In the genomic region with DNA sequence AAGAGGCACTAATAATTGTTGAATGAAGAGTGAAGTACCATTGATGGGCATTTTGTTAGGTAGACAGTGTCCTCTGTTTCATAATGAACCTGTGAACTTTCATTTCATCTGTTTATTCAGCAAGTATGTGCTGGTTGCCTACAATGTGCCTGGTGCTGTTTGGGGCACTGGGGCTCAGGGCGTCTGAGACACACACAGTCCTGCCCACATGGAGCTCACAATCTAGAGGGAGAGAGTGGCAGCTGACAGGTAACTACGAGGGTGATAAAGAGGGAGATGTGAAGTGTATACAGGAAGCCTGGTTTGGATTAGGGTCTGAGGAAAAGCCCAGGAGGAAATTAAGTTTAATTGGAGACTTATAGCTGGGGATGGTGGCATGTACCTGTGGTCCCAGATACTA, we compare ENCODE assay signal across 25 cellular contexts. TPM values are rescaled to one million over a fixed set of nuclear protein-coding genes. Genes with fewer than 3 reads are reported as not detected.
DNase-seq lines count a peak whose midpoint lies in the region; ATAC-seq, FAIRE-seq and TF ChIP-seq lines count a peak whose summit lies in the region.
"Had no signal": no experiment of that assay in that cellular context is flagged by ENCODE, and none has a peak within 500 bp of the region (broad histone marks: within the 10 kb centered on the region; RNA-seq: fewer than 3 reads in every experiment).

No MANE protein-coding gene starts in this region.

- H3K36me3 ChIP-seq in HepG2 (replicated peaks in 1 of 2; ENCODE audit: control insufficient read depth in 1 of 2, insufficient read depth in 2 of 2, low read length in 2 of 2): no peaks in the 10 kb centered on the region
- no peaks in the 10 kb centered on the region for H3K36me3 ChIP-seq in right lobe of liver
- H3K36me3 ChIP-seq in H1 (ENCODE audit: control insufficient read depth in 2 of 4, insufficient read depth in 4 of 4, low read length in 3 of 4): no peaks in the 10 kb centered on the region
- H3K36me3 ChIP-seq in osteoblast (ENCODE audit: insufficient read depth, low read length): no peaks in the 10 kb centered on the region
- H3K36me3 ChIP-seq: BE2C had no signal

- H2BK12ac ChIP-seq in H1 (ENCODE audit: low read depth, low read length): 0 out of 2 replicates have a peak overlapping the region, but pooled peaks have one; percentile 32

- no peak overlapping the region for H3K4ac ChIP-seq in H1 (replicated peaks; ENCODE audit: insufficient read length, low read depth, low read length)

- H4K91ac ChIP-seq in H1 (replicated peaks; ENCODE audit: insufficient read length, low read length): no peak overlapping the region

- no peaks in the 10 kb centered on the region for H3K9me3 ChIP-seq in HepG2 (ENCODE audit: low read length)
- no peaks in the 10 kb centered on the region for H3K9me3 ChIP-seq in right lobe of liver
- no peaks in the 10 kb centered on the region for H3K9me3 ChIP-seq in H1 (ENCODE audit: insufficient read depth in 2 of 2, low read depth in 1 of 2, low read length in 1 of 2)
- H3K9me3 ChIP-seq in osteoblast (ENCODE audit: low read depth, low read length): no peaks in the 10 kb centered on the region
- H3K9me3 ChIP-seq: BE2C had no signal

- in situ Hi-C loops in HepG2 (cut with HindIII; ENCODE audit: extremely low pct_ligation_motif_present, low pct_unique_long_range_greater_than_20kb): no loop called here

- H2BK15ac ChIP-seq in H1 (ENCODE audit: low read length): no peak overlapping the region; the same call in 1 of the 2 replicates

- H4K5ac ChIP-seq in H1 (ENCODE audit: insufficient read length, low read depth, low read length): no peak overlapping the region

- H3K9ac ChIP-seq in HepG2 (ENCODE audit: insufficient read depth, low read depth, low read length): peak overlapping the region; percentile 22; the same call in 1 of the 2 replicates
- H3K9ac ChIP-seq in H1 (replicated peaks in 1 of 4; ENCODE audit: extremely low read depth in 1 of 4, low read depth in 3 of 4, low read length in 3 of 4): no peak overlapping the region
- H3K9ac ChIP-seq: GM23248, KMS-11 had no signal

- BruUV-seq in HepG2 (replicated peaks; lab: Mats Ljungman, UMichigan): no TSS peak

- ATAC-seq in HepG2 (peak; percentile 20), right lobe of liver (no peak), GM21423 (IDR thresholded peaks at IDR 0.05; ENCODE audit: unreplicated experiment) (no peak)
- ATAC-seq: SK-N-SH treated with all-trans-retinoic acid at 6 μM for 48 hours had no signal

- TF ChIP-seq EP300 in HepG2 (IDR thresholded peaks at IDR 0.05; ENCODE audit: low read depth in 2 of 2, low read length in 2 of 2) (no peak), HepG2 (CRISPR knock-in tag; IDR thresholded peaks at IDR 0.05; ENCODE audit: borderline replicate concordance) (no peak), H1 (IDR thresholded peaks at IDR 0.05; ENCODE audit: borderline replicate concordance in 1 of 2, low read depth in 2 of 2, low read length in 2 of 2) (no peak)

- no peak overlapping the region for H3K14ac ChIP-seq in H1 (ENCODE audit: insufficient read length)

- peaks cover 2 to 8% of the 10 kb centered on the region in 2 experiments; a peak in 2 of 5 replicates for H3K27me3 ChIP-seq in HepG2 (ENCODE audit: control insufficient read depth in 1 of 2, insufficient read depth in 2 of 2, low read length in 2 of 2)
- H3K27me3 ChIP-seq in right lobe of liver: no peaks in the 10 kb centered on the region
- H3K27me3 ChIP-seq in H1 (replicated peaks in 1 of 4; ENCODE audit: control insufficient read depth in 3 of 4, extremely low read depth in 1 of 4, insufficient read depth in 3 of 4, low read length in 3 of 4): no peaks in the 10 kb centered on the region
- H3K27me3 ChIP-seq in osteoblast (ENCODE audit: insufficient read depth, low read length): no peaks in the 10 kb centered on the region
- H3K27me3 ChIP-seq: BE2C had no signal

- no peak overlapping the region for H3K18ac ChIP-seq in H1 (ENCODE audit: extremely low read depth, low read length)

- H3K4me3 ChIP-seq in HepG2 (replicated peaks in 1 of 3; ENCODE audit: insufficient read depth in 1 of 3, low read depth in 2 of 3, low read length in 3 of 3): no peak overlapping the region
- no peak overlapping the region for H3K4me3 ChIP-seq in right lobe of liver
- H3K4me3 ChIP-seq in H1 (ENCODE audit: extremely low read depth in 1 of 4, insufficient read depth in 2 of 4, low read depth in 3 of 4, low read length in 4 of 4): no peak overlapping the region
- H3K4me3 ChIP-seq in osteoblast (ENCODE audit: insufficient read depth, low read length): no peak overlapping the region
- H3K4me3 ChIP-seq: GM23248 had no signal

- H2AFZ ChIP-seq in HepG2 (ENCODE audit: low read length): peak overlapping the region; percentile 51
- no peak overlapping the region for H2AFZ ChIP-seq in H1 (ENCODE audit: low read length)
- no peak overlapping the region for H2AFZ ChIP-seq in osteoblast (ENCODE audit: low read length)
- H2AFZ ChIP-seq: GM23248 had no signal

- TF ChIP-seq CTCF in HepG2 (CRISPR knock-in tag; IDR thresholded peaks at IDR 0.05): no peak
- no peak for TF ChIP-seq CTCF in right lobe of liver (IDR thresholded peaks at IDR 0.05)
- TF ChIP-seq CTCF in H1 (IDR thresholded peaks at IDR 0.05; ENCODE audit: control extremely low read depth in 1 of 3, insufficient read depth in 1 of 3, low read depth in 1 of 3, low read length in 3 of 3): no peak
- TF ChIP-seq CTCF in osteoblast (IDR thresholded peaks at IDR 0.05; ENCODE audit: extremely low read depth, low read depth, low read length): no peak

- TF ChIP-seq POLR2A in HepG2 (IDR thresholded peaks at IDR 0.05; ENCODE audit: insufficient read depth in 1 of 2, low read depth in 2 of 2, low read length in 2 of 2) (no peak), right lobe of liver (IDR thresholded peaks at IDR 0.05) (no peak), H1 (IDR thresholded peaks at IDR 0.05; ENCODE audit: control extremely low read depth in 1 of 2, low read depth in 2 of 2, low read length in 2 of 2) (no peak)

- H2BK20ac ChIP-seq in H1 (ENCODE audit: low read length): no peak overlapping the region

- H3K23me2 ChIP-seq in H1 (ENCODE audit: low read depth, low read length): no peaks in the 10 kb centered on the region

- no peak overlapping the region for H2AK5ac ChIP-seq in H1 (ENCODE audit: low read depth, low read length)

- H3K23ac ChIP-seq in H1 (ENCODE audit: insufficient read length): no peak overlapping the region

- H3K4me1 ChIP-seq in HepG2 (ENCODE audit: insufficient read depth, low read length): peaks cover 77% of the 10 kb centered on the region
- H3K4me1 ChIP-seq in right lobe of liver: peaks cover 0 to under 1% (median 0%) of the 10 kb centered on the region in 4 donors
- H3K4me1 ChIP-seq in H1 (replicated peaks in 1 of 4; ENCODE audit: control insufficient read depth in 3 of 4, insufficient read depth in 4 of 4, low read length in 3 of 4): peaks cover 0 to 16% (median 5%) of the 10 kb centered on the region in 4 experiments; a peak in 4 of 7 replicates
- peaks cover 16% of the 10 kb centered on the region for H3K4me1 ChIP-seq in osteoblast (ENCODE audit: insufficient read depth, low read length)
- H3K4me1 ChIP-seq: BE2C had no signal

- no peak for DNase-seq in HepG2 (ENCODE audit: low spot score)
- DNase-seq in right lobe of liver: no peak
- no peak for DNase-seq in H1 (ENCODE audit: low read depth in 1 of 2, low spot score in 2 of 2)
- peak; percentile 57 for DNase-seq in osteoblast (ENCODE audit: insufficient read length, low spot score, missing footprints)
- no peak for DNase-seq in NCI-H2081 (lab: John Stamatoyannopoulos, UW)
- no peak for DNase-seq in DMS53 (lab: John Stamatoyannopoulos, UW)
- DNase-seq: 8988T; ACHN; BE2C; CD4-positive, CD25-positive, alpha-beta regulatory T cell; DMS153; GM23248; H9; MM.1S; NCI-H1694; NCI-H2029 treated with DMSO at 0.1 percent for 48 hours; NCI-H2171; NCI-H226; NCI-H510A; NCI-H69 had no signal

- no peaks in the 10 kb centered on the region; the same call in 1 of the 2 replicates for H3K79me1 ChIP-seq in H1 (ENCODE audit: low read depth, low read length)

- FAIRE-seq in HepG2 (lab: Jason Lieb, UNC) (no peak), H1 (lab: Jason Lieb, UNC) (no peak)
- FAIRE-seq: GM18507, HTR-8/SVneo had no signal

- no peak overlapping the region for H3K27ac ChIP-seq in HepG2 (ENCODE audit: extremely low read length, insufficient read depth, low read length)
- no peak overlapping the region for H3K27ac ChIP-seq in right lobe of liver
- H3K27ac ChIP-seq in H1 (ENCODE audit: low read depth, low read length): no peak overlapping the region
- no peak overlapping the region for H3K27ac ChIP-seq in osteoblast (ENCODE audit: low read depth, low read length)
- H3K27ac ChIP-seq: GM23248, KMS-11 had no signal

- no peak overlapping the region for H4K8ac ChIP-seq in H1 (ENCODE audit: extremely low read depth, insufficient read depth, low read length)

- CTCF ChIA-PET in HepG2 (lab: Yijun Ruan, JAX; ENCODE audit: low intra/inter-chr PET ratio, low total read pairs) (no interaction called here), H1 (lab: Charles Lee; ENCODE audit: partially characterized antibody) (interaction anchor here (1.0 to 30.8 kb wide), 6 partner anchors 20 to 80 kb away, joined by 3 to 571 read pairs (median 4); a partner anchor contains a TSS)

- H2BK5ac ChIP-seq in H1 (ENCODE audit: low read depth, low read length): no peak overlapping the region

- WGBS in HepG2 (ENCODE audit: low lambda C conversion rate): 0% methylated on average over 2 of the region's 2 CpGs
- 61% methylated on average over 2 of the region's 2 CpGs for WGBS in right lobe of liver (ENCODE audit: insufficient coverage, low coverage, low lambda C conversion rate, missing lambda C conversion rate)
- WGBS in H1 (ENCODE audit: extremely low coverage in 1 of 2, insufficient coverage in 1 of 2, insufficient read length in 1 of 2, insufficient replicate concordance in 2 of 2, low coverage in 1 of 2, low lambda C conversion rate in 2 of 2, missing lambda C conversion rate in 1 of 2), 2 experiments: 92% methylated on average over 2 of the region's 2 CpGs; no CpG with 5 or more reads in 1 of the 2 experiments

- peak overlapping the region; percentile 57 for H3K4me2 ChIP-seq in HepG2 (ENCODE audit: low read depth, low read length)
- no peak overlapping the region for H3K4me2 ChIP-seq in H1 (ENCODE audit: insufficient read depth in 1 of 2, low read depth in 2 of 2, low read length in 2 of 2)
- no peak overlapping the region for H3K4me2 ChIP-seq in osteoblast (ENCODE audit: insufficient read depth, low read length)
- H3K4me2 ChIP-seq: KMS-11 had no signal

- H3K79me2 ChIP-seq in HepG2 (ENCODE audit: insufficient read depth, low read length) (no peaks in the 10 kb centered on the region), H1 (ENCODE audit: control insufficient read depth in 1 of 2, insufficient read depth in 2 of 2, low read length in 2 of 2) (no peaks in the 10 kb centered on the region), osteoblast (ENCODE audit: insufficient read depth, low read length) (no peaks in the 10 kb centered on the region)

- H3K56ac ChIP-seq in H1 (replicated peaks; ENCODE audit: insufficient read length, low read depth, low read length): no peak overlapping the region

- TF ChIP-seq RAD21 in HepG2 (CRISPR knock-in tag; IDR thresholded peaks at IDR 0.05): no peak
- no peak for TF ChIP-seq RAD21 in H1 (IDR thresholded peaks at IDR 0.05 in 1 of 2, conservative IDR thresholded peaks at IDR 0.05 in 1 of 2; ENCODE audit: low read depth in 2 of 2, low read length in 2 of 2)

- no peak overlapping the region for H2BK120ac ChIP-seq in H1 (replicated peaks; ENCODE audit: low read depth, low read length)

- intact Hi-C loops in HepG2 (cut with micrococcal nuclease; ENCODE audit: unreplicated experiment) (no loop called here), right lobe of liver (cut with DNase I) (no loop called here)

- H4K20me1 ChIP-seq in HepG2 (ENCODE audit: insufficient read depth, low read length) (no peaks in the 10 kb centered on the region), H1 (replicated peaks in 1 of 2; ENCODE audit: control insufficient read depth in 1 of 2, insufficient read depth in 2 of 2, low read length in 2 of 2) (no peaks in the 10 kb centered on the region), osteoblast (ENCODE audit: insufficient read depth, low read length) (no peaks in the 10 kb centered on the region)

- POLR2A ChIA-PET in HepG2 (lab: Yijun Ruan, JAX) (interaction anchor here (1.1 to 2.1 kb wide), 2 partner anchors 29 to 43 kb away, joined by 6 to 7 read pairs; no protein-coding TSS in a partner anchor), H1 (lab: Charles Lee; ENCODE audit: partially characterized antibody) (interaction anchor here (1.1 to 1.6 kb wide), 3 partner anchors 10 to 30 kb away, joined by 4 to 5 read pairs (median 4); a partner anchor contains a TSS)

RNA-seq across cellular contexts. Expression of a gene that starts 28.5 kb away (rescaled TPM):
- 22.1 and 26.2 TPM in 2 replicates for total RNA-seq in HepG2 (2016; rRNA removed; fragmentation: Illumina TruSeq; extraction: Trizol)
- 6.5 and 8.8 TPM in 2 replicates for total RNA-seq in HepG2 (2016; cell fraction: cytosol; rRNA removed; fragmentation: Illumina TruSeq; extraction: Trizol; ENCODE audit: low read depth)
- 19.6 and 25.2 TPM in 2 replicates for total RNA-seq in HepG2 (2016; cell fraction: insoluble cytoplasmic fraction; rRNA removed; fragmentation: Illumina TruSeq; extraction: Trizol)
- total RNA-seq in HepG2 (2016; cell fraction: membrane; rRNA removed; fragmentation: Illumina TruSeq; extraction: Trizol): 16.4 and 18.4 TPM in 2 replicates
- 25.2 and 29.3 TPM in 2 replicates for total RNA-seq in HepG2 (2016; cell fraction: nucleus; rRNA removed; fragmentation: Illumina TruSeq; extraction: Trizol)
- 23.8 and 35.0 TPM in 2 replicates for polyA plus RNA-seq in HepG2 (2011; rRNA removed)
- 18.9 and 20.3 TPM in 2 replicates for polyA plus RNA-seq in HepG2 (2011; cell fraction: cytosol; rRNA removed)
- polyA plus RNA-seq in HepG2 (2011; cell fraction: nucleus; rRNA removed): 67.6 and 71.1 TPM in 2 replicates
- 36.0 and 40.8 TPM in 2 replicates for polyA plus RNA-seq in HepG2 (2012)
- polyA plus RNA-seq in HepG2 (2016; cell fraction: cytosol; fragmentation: Illumina TruSeq; extraction: Trizol; ENCODE audit: low read depth): 2.7 and 3.1 TPM in 2 replicates
- 15.4 and 18.3 TPM in 2 replicates for polyA plus RNA-seq in HepG2 (2016; cell fraction: insoluble cytoplasmic fraction; fragmentation: Illumina TruSeq; extraction: Trizol; ENCODE audit: low read depth)
- 7.8 TPM in 2 replicates for polyA plus RNA-seq in HepG2 (2016; cell fraction: membrane; fragmentation: Illumina TruSeq; extraction: Trizol; ENCODE audit: low read depth)
- 29.1 and 30.9 TPM in 2 replicates for polyA plus RNA-seq in HepG2 (2016; cell fraction: nucleus; fragmentation: Illumina TruSeq; extraction: Trizol; ENCODE audit: insufficient read depth, low read depth)
- 12.5 and 73.9 TPM in 2 replicates for polyA minus RNA-seq in HepG2 (2011; rRNA and poly(A)+ RNA removed; ENCODE audit: low replicate concordance)
- 20.8 and 29.5 TPM in 2 replicates for polyA minus RNA-seq in HepG2 (2011; cell fraction: cytosol; rRNA and poly(A)+ RNA removed)
- polyA minus RNA-seq in HepG2 (2011; cell fraction: nucleus; rRNA and poly(A)+ RNA removed): 55.1 and 55.2 TPM in 2 replicates
- total RNA-seq in right lobe of liver: 10 to 100 TPM; 38.1 to 97.5 (median 76.0) TPM
- 70.1 and 72.0 TPM in 2 replicates for total RNA-seq in H1 (2021; fragmentation: NEBNext Ultra II Directional; extraction: Animal tissue kit (Norgen Biotek cat#: 25700))
- polyA plus RNA-seq in H1 (2011; rRNA removed): 27.0 and 37.7 TPM in 2 replicates
- polyA plus RNA-seq in H1 (2011; cell fraction: cytosol; rRNA removed): 21.2 TPM
- polyA plus RNA-seq in H1 (2011; cell fraction: nucleus; rRNA removed): 50.8 TPM
- polyA plus RNA-seq in H1 (2012, experiment 1 of 2): 28.7 to 34.5 TPM (median 31.7 TPM) in 4 replicates
- 30.3 TPM for polyA plus RNA-seq in H1 (2012, experiment 2 of 2)
- 30.1 TPM for polyA plus RNA-seq in H1 (2013, experiment 1 of 2)
- polyA plus RNA-seq in H1 (2013, experiment 2 of 2): 32.9 TPM
- polyA minus RNA-seq in H1 (2011; rRNA and poly(A)+ RNA removed): 41.4 and 47.8 TPM in 2 replicates
- polyA minus RNA-seq in H1 (2011; cell fraction: cytosol; rRNA and poly(A)+ RNA removed): 32.1 TPM
- 37.9 TPM for polyA minus RNA-seq in H1 (2011; cell fraction: nucleus; rRNA and poly(A)+ RNA removed)
- total RNA-seq in osteoblast: 89.9 and 104 TPM in 2 replicates
- polyA plus RNA-seq: CD4-positive, CD25-positive, alpha-beta regulatory T cell had no signal

RNA-seq across cellular contexts. Expression of a gene that starts 29.9 kb away (rescaled TPM):
- total RNA-seq in HepG2 (2016; rRNA removed; fragmentation: Illumina TruSeq; extraction: Trizol) (2,116 and 2,466 TPM in 2 replicates), right lobe of liver (100 to 1,000 TPM; 573 to 800 (median 663) TPM), osteoblast (1,720 and 2,211 TPM in 2 replicates)
- total RNA-seq in HepG2 (2016; cell fraction: cytosol; rRNA removed; fragmentation: Illumina TruSeq; extraction: Trizol; ENCODE audit: low read depth): 3,305 and 3,520 TPM in 2 replicates
- 2,149 and 2,588 TPM in 2 replicates for total RNA-seq in HepG2 (2016; cell fraction: insoluble cytoplasmic fraction; rRNA removed; fragmentation: Illumina TruSeq; extraction: Trizol)
- 4,929 and 5,069 TPM in 2 replicates for total RNA-seq in HepG2 (2016; cell fraction: membrane; rRNA removed; fragmentation: Illumina TruSeq; extraction: Trizol)
- total RNA-seq in HepG2 (2016; cell fraction: nucleus; rRNA removed; fragmentation: Illumina TruSeq; extraction: Trizol): 644 and 721 TPM in 2 replicates
- polyA plus RNA-seq in HepG2 (2011; rRNA removed) (3,058 and 3,295 TPM in 2 replicates), H1 (2011; rRNA removed) (5,579 and 6,423 TPM in 2 replicates)
- 6,315 and 8,239 TPM in 2 replicates for polyA plus RNA-seq in HepG2 (2011; cell fraction: cytosol; rRNA removed)
- polyA plus RNA-seq in HepG2 (2011; cell fraction: nucleus; rRNA removed): 1,184 and 1,580 TPM in 2 replicates
- polyA plus RNA-seq in HepG2 (2012): 3,506 and 4,895 TPM in 2 replicates
- polyA plus RNA-seq in HepG2 (2016; cell fraction: cytosol; fragmentation: Illumina TruSeq; extraction: Trizol; ENCODE audit: low read depth): 3,347 and 3,785 TPM in 2 replicates
- 2,246 and 2,277 TPM in 2 replicates for polyA plus RNA-seq in HepG2 (2016; cell fraction: insoluble cytoplasmic fraction; fragmentation: Illumina TruSeq; extraction: Trizol; ENCODE audit: low read depth)
- polyA plus RNA-seq in HepG2 (2016; cell fraction: membrane; fragmentation: Illumina TruSeq; extraction: Trizol; ENCODE audit: low read depth): 4,452 and 4,569 TPM in 2 replicates
- polyA plus RNA-seq in HepG2 (2016; cell fraction: nucleus; fragmentation: Illumina TruSeq; extraction: Trizol; ENCODE audit: insufficient read depth, low read depth): 1,056 and 1,136 TPM in 2 replicates
- polyA minus RNA-seq in HepG2 (2011; rRNA and poly(A)+ RNA removed; ENCODE audit: low replicate concordance): 795 and 1,496 TPM in 2 replicates
- polyA minus RNA-seq in HepG2 (2011; cell fraction: cytosol; rRNA and poly(A)+ RNA removed): 375 and 432 TPM in 2 replicates
- 180 and 283 TPM in 2 replicates for polyA minus RNA-seq in HepG2 (2011; cell fraction: nucleus; rRNA and poly(A)+ RNA removed)
- 2,548 and 2,599 TPM in 2 replicates for total RNA-seq in H1 (2021; fragmentation: NEBNext Ultra II Directional; extraction: Animal tissue kit (Norgen Biotek cat#: 25700))
- polyA plus RNA-seq in H1 (2011; cell fraction: cytosol; rRNA removed): 6,153 TPM
- polyA plus RNA-seq in H1 (2011; cell fraction: nucleus; rRNA removed): 2,076 TPM
- 3,315 to 4,827 TPM (median 4,072 TPM) in 4 replicates for polyA plus RNA-seq in H1 (2012, experiment 1 of 2)
- polyA plus RNA-seq in H1 (2012, experiment 2 of 2): 7,349 TPM
- 3,849 TPM for polyA plus RNA-seq in H1 (2013, experiment 1 of 2)
- 4,074 TPM for polyA plus RNA-seq in H1 (2013, experiment 2 of 2)
- 913 and 940 TPM in 2 replicates for polyA minus RNA-seq in H1 (2011; rRNA and poly(A)+ RNA removed)
- polyA minus RNA-seq in H1 (2011; cell fraction: cytosol; rRNA and poly(A)+ RNA removed): 455 TPM
- 375 TPM for polyA minus RNA-seq in H1 (2011; cell fraction: nucleus; rRNA and poly(A)+ RNA removed)
